8 cellular contexts compared by ENCODE assay signal in the genomic region with DNA sequence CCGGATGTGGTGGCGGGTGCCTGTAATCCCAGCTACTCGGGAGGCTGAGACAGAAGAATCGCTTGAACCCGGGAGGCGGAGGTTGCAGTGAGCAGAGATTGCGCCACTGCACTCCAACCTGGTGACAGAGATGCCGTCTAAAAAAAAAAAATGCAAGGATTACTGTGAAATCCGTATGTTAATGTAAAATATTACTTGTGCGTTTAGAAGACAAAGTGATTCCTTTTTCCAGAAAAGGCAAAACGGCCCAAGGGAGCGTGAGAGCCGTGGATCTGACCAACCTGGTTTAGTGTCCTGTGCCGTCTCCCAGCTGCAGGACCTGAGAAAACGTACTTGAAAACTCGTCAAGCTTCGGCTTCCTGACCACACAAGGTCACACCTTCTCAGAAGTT. TPM values are rescaled to one million over a fixed set of nuclear protein-coding genes. Genes with fewer than 3 reads are reported as not detected.
A peak's percentile ranks its signal among the peaks of the same experiment; 100 is the strongest.
DNase-seq lines count a peak whose midpoint lies in the region; ATAC-seq and TF ChIP-seq lines count a peak whose summit lies in the region.

No MANE protein-coding gene starts in this region.

- H3K9me3 ChIP-seq in muscle layer of duodenum (ENCODE audit: control insufficient read depth in 1 of 2, low read length in 2 of 2), result no peaks in the 10 kb centered on the region

- peak overlapping the region; percentile 69 for H3K27ac ChIP-seq in ACC112 (ENCODE audit: low read depth, low read length)
- peak overlapping the region; percentile 78; the same call in 1 of the 2 replicates for H3K27ac ChIP-seq in KMS-11
- peak overlapping the region; percentile 67 for H3K27ac ChIP-seq in muscle layer of duodenum (ENCODE audit: low read length)

- H3K79me2 ChIP-seq in ACC112 (ENCODE audit: control insufficient read depth, insufficient read depth, low read length, unreplicated experiment) (peaks cover 38% of the 10 kb centered on the region), KMS-11 (ENCODE audit: insufficient read depth, low read depth) (peaks cover 39% of the 10 kb centered on the region)

- H3K4me1 Mint-ChIP-seq in chondrocyte (ENCODE audit: low read depth), result peaks cover 22% of the 10 kb centered on the region

- peak overlapping the region; percentile 85 for H3K4me3 ChIP-seq in ACC112 (ENCODE audit: low read depth, low read length)
- H3K4me3 ChIP-seq in KMS-11 (IDR thresholded peaks at IDR 0.05; ENCODE audit: insufficient read depth, low read depth, low read length), result no peak overlapping the region
- peak overlapping the region; percentile 68 to 86 for H3K4me3 ChIP-seq in muscle layer of duodenum (ENCODE audit: low read depth in 1 of 2, low read length in 2 of 2)

- H3K4me2 ChIP-seq in KMS-11, result peak overlapping the region; percentile 73

- no peaks in the 10 kb centered on the region for H4K20me1 ChIP-seq in KMS-11 (ENCODE audit: insufficient read depth)

- H3K36me3 Mint-ChIP-seq in chondrocyte (ENCODE audit: low read depth), result no peaks in the 10 kb centered on the region

- H3K4me1 ChIP-seq in ACC112 (ENCODE audit: control insufficient read depth, insufficient read depth, low read length, unreplicated experiment) (peaks cover 7% of the 10 kb centered on the region), KMS-11 (ENCODE audit: low read depth, poor library complexity, severe bottlenecking) (peaks cover 22% of the 10 kb centered on the region), muscle layer of duodenum (ENCODE audit: control insufficient read depth in 1 of 2, insufficient read depth in 2 of 2, low read length in 2 of 2) (peaks cover 8 to 22% of the 10 kb centered on the region in 2 donors)

- ATAC-seq in left lobe of liver, result no peak

- H3K27ac Mint-ChIP-seq in chondrocyte (ENCODE audit: unreplicated experiment), result peak overlapping the region; percentile 92

- H3K36me3 ChIP-seq in ACC112 (ENCODE audit: insufficient read depth, low read length) (no peaks in the 10 kb centered on the region), KMS-11 (ENCODE audit: insufficient read depth) (no peaks in the 10 kb centered on the region), muscle layer of duodenum (ENCODE audit: control insufficient read depth in 1 of 2, insufficient read depth in 2 of 2, low read length in 2 of 2) (no peaks in the 10 kb centered on the region)

- peak overlapping the region; percentile 86 for H3K4me3 Mint-ChIP-seq in chondrocyte (ENCODE audit: unreplicated experiment)

- no peaks in the 10 kb centered on the region for H3K27me3 ChIP-seq in ACC112 (ENCODE audit: insufficient read depth, low read length)
- no peaks in the 10 kb centered on the region for H3K27me3 ChIP-seq in KMS-11 (ENCODE audit: insufficient read depth, low read depth)
- H3K27me3 ChIP-seq in muscle layer of duodenum (ENCODE audit: low read depth, low read length), result no peaks in the 10 kb centered on the region

- H2AFZ ChIP-seq in ACC112 (ENCODE audit: low read length, unreplicated experiment) (peak overlapping the region; percentile 60), KMS-11 (ENCODE audit: low read depth) (peak overlapping the region; percentile 92)

- no peaks in the 10 kb centered on the region for H3K9me3 Mint-ChIP-seq in chondrocyte (ENCODE audit: low read depth)

- H3K27me3 Mint-ChIP-seq in chondrocyte (ENCODE audit: low read depth), result no peaks in the 10 kb centered on the region

- TF ChIP-seq CTCF in KMS-11 (conservative IDR thresholded peaks at IDR 0.05; ENCODE audit: low read depth, low read length) (no peak), chondrocyte (IDR thresholded peaks at IDR 0.05) (no peak)

- DNase-seq in chondrocyte (ENCODE audit: low spot score) (peak; percentile 20), NCI-H1092 (lab: John Stamatoyannopoulos, UW) (no peak), left lobe of liver (ENCODE audit: low spot score) (no peak), iPS-NIHi11 (ENCODE audit: low spot score) (no peak), NCI-H2227 (lab: John Stamatoyannopoulos, UW; ENCODE audit: unreplicated experiment) (no peak)

- H3K9ac ChIP-seq in KMS-11, result peak overlapping the region; percentile 87; the same call in 1 of the 2 replicates

RNA-seq across cellular contexts. Expression of gene HDHD5, which starts 0.9 kb away (rescaled TPM):
- total RNA-seq in chondrocyte, result 22.3 to 31.5 TPM (median 30.8 TPM) in 3 replicates
- 31.7 TPM for total RNA-seq in left lobe of liver

RNA-seq across cellular contexts. Expression of gene TMEM121B, which starts 37.0 kb away (rescaled TPM):
- 0.36 to 0.87 TPM (median 0.59 TPM) in 3 replicates for total RNA-seq in chondrocyte
- total RNA-seq in left lobe of liver, result 0.10 TPM
